Comparison of ENCODE assay signal across 1 cellular context in genomic region chr21:34031835-34032370, GRCh38.
TF ChIP-seq lines count a peak whose summit lies in the region.

No MANE protein-coding gene starts in this region.

TF ChIP-seq in GM12878, 131 proteins besides CTCF, POLR2A, EP300 and RAD21 (continued from another document):
- TF ChIP-seq CREM (IDR thresholded peaks at IDR 0.05; ENCODE audit: low read depth), result peak; percentile 66
- TF ChIP-seq YY1 (IDR thresholded peaks at IDR 0.05; ENCODE audit: low read depth, low read length), result no peak
- TF ChIP-seq NRF1 (conservative IDR thresholded peaks at IDR 0.05; ENCODE audit: low read depth, low read length), result no peak
- TF ChIP-seq MEF2A (IDR thresholded peaks at IDR 0.05; ENCODE audit: insufficient read depth, low read depth, low read length), result no peak
- no peak for TF ChIP-seq PBX3 (IDR thresholded peaks at IDR 0.05; ENCODE audit: insufficient replicate concordance, low read depth, low read length)
- no peak for TF ChIP-seq LARP7 (IDR thresholded peaks at IDR 0.05)
- TF ChIP-seq CUX1 (IDR thresholded peaks at IDR 0.05; ENCODE audit: insufficient replicate concordance, low read depth, low read length), result no peak
- no peak for TF ChIP-seq IKZF2 (IDR thresholded peaks at IDR 0.05)
- TF ChIP-seq MLLT1 (IDR thresholded peaks at IDR 0.05), result 0 out of 2 replicates have a peak, but pooled peaks have one; percentile 56
- no peak for TF ChIP-seq EZH2 (IDR thresholded peaks at IDR 0.05; ENCODE audit: borderline replicate concordance, control insufficient read depth, low read depth, low read length)
- no peak for TF ChIP-seq CBX5 (IDR thresholded peaks at IDR 0.05; ENCODE audit: low read depth)
- no peak for TF ChIP-seq BRCA1 (IDR thresholded peaks at IDR 0.05; ENCODE audit: low read depth, low read length)
- TF ChIP-seq BHLHE40 (IDR thresholded peaks at IDR 0.05; ENCODE audit: borderline replicate concordance in 1 of 2, low read depth in 2 of 2, low read length in 1 of 2), result 0 out of 4 replicates have a peak, but pooled peaks of 1 of the 2 experiments have one; percentile 9
- peak; percentile 64 for TF ChIP-seq CREB1 (IDR thresholded peaks at IDR 0.05; ENCODE audit: low read depth)
- no peak for TF ChIP-seq JUND (IDR thresholded peaks at IDR 0.05; ENCODE audit: low read depth, low read length)
- no peak for TF ChIP-seq ZNF207 (IDR thresholded peaks at IDR 0.05; ENCODE audit: borderline replicate concordance)
- no peak for TF ChIP-seq RCOR1 (conservative IDR thresholded peaks at IDR 0.05; ENCODE audit: low read depth, low read length)
- no peak for TF ChIP-seq KLF5 (IDR thresholded peaks at IDR 0.05; ENCODE audit: partially characterized antibody)
- TF ChIP-seq NR2C1 (IDR thresholded peaks at IDR 0.05), result peak; percentile 53
- peak; percentile 71 for TF ChIP-seq NR2F1 (conservative IDR thresholded peaks at IDR 0.05)
- TF ChIP-seq FOS (IDR thresholded peaks at IDR 0.05; ENCODE audit: borderline replicate concordance, extremely low read depth, insufficient read length), result no peak
- TF ChIP-seq ESRRA (IDR thresholded peaks at IDR 0.05; ENCODE audit: low read length), result no peak
TF ChIP-seq in GM12878: peak in this region for 6.
